Comparison of ENCODE assay signal across 14 cellular contexts in genomic region chrX:40177942-40178715, GRCh38.
DNase-seq lines count a peak whose midpoint lies in the region; ATAC-seq and TF ChIP-seq lines count a peak whose summit lies in the region.
"Had no signal": no experiment of that assay in that cellular context is flagged by ENCODE, and none has a peak within 500 bp of the region (broad histone marks: within the 10 kb centered on the region; RNA-seq: fewer than 3 reads in every experiment).

No MANE protein-coding gene starts in this region.

- H3K27me3 ChIP-seq in CD8-positive, alpha-beta memory T cell (ENCODE audit: insufficient read depth, low read length, poor library complexity, severe bottlenecking), result no peaks in the 10 kb centered on the region
- no peaks in the 10 kb centered on the region for H3K27me3 ChIP-seq in neutrophil
- H3K27me3 ChIP-seq: SJCRH30, suprapubic skin had no signal

- intact Hi-C loops in activated CD4-positive, alpha-beta T cell treated with anti-CD3 and anti-CD28 coated beads, Interleukin-2, amount 10 ng/mL, durations not matched to agents 24 days and 14 days (cut with micrococcal nuclease), result loop anchor here (2.0 to 10.0 kb wide), 3 partner anchors 25 to 913 kb away; no protein-coding TSS in a partner anchor

- ATAC-seq in HG03097 (IDR thresholded peaks at IDR 0.05; ENCODE audit: low FRiP score, unreplicated experiment) (no peak), HG03280 (IDR thresholded peaks at IDR 0.05; ENCODE audit: unreplicated experiment) (no peak)
- ATAC-seq: lower lobe of right lung had no signal

- H3K36me3 Mint-ChIP-seq in activated CD4-positive, alpha-beta T cell treated with anti-CD3 and anti-CD28 coated beads, Interleukin-2, amount 10 ng/mL, durations not matched to agents 24 days and 14 days (ENCODE audit: low read depth), result no peaks in the 10 kb centered on the region
- H3K36me3 Mint-ChIP-seq in CD8-positive, alpha-beta memory T cell, result peaks cover 0 to 10% (median 0%) of the 10 kb centered on the region in 3 donors
- no peaks in the 10 kb centered on the region for H3K36me3 Mint-ChIP-seq in activated naive CD8-positive, alpha-beta T cell

- H3K9me3 Mint-ChIP-seq in activated CD4-positive, alpha-beta T cell treated with anti-CD3 and anti-CD28 coated beads, Interleukin-2, amount 10 ng/mL, durations not matched to agents 24 days and 14 days, result peaks cover 3% of the 10 kb centered on the region
- H3K9me3 Mint-ChIP-seq in CD8-positive, alpha-beta memory T cell, result peaks cover 0 to 5% (median 0%) of the 10 kb centered on the region in 5 donors
- no peaks in the 10 kb centered on the region for H3K9me3 Mint-ChIP-seq in activated naive CD8-positive, alpha-beta T cell (ENCODE audit: low read depth)

- H3K9me3 ChIP-seq in CD8-positive, alpha-beta memory T cell (ENCODE audit: low read length), result no peaks in the 10 kb centered on the region
- no peaks in the 10 kb centered on the region for H3K9me3 ChIP-seq in neutrophil
- H3K9me3 ChIP-seq: lower lobe of right lung, SJCRH30, suprapubic skin had no signal

- no peaks in the 10 kb centered on the region for H3K27me3 Mint-ChIP-seq in activated CD4-positive, alpha-beta T cell treated with anti-CD3 and anti-CD28 coated beads, Interleukin-2, amount 10 ng/mL, durations not matched to agents 24 days and 14 days
- peaks cover 0 to 29% of the 10 kb centered on the region in 2 donors for H3K27me3 Mint-ChIP-seq in CD8-positive, alpha-beta memory T cell
- H3K27me3 Mint-ChIP-seq in activated naive CD8-positive, alpha-beta T cell, result no peaks in the 10 kb centered on the region

- CTCF ChIA-PET in CD8-positive, alpha-beta memory T cell (lab: Charles Lee), result interaction anchor here (0.8 to 1.7 kb wide), 2 partner anchors 10 to 80 kb away, joined by 3 to 4 read pairs; partner anchors contain the start of gene BCOR

- DNase-seq in activated CD4-positive, alpha-beta T cell treated with anti-CD3 and anti-CD28 coated beads, Interleukin-2, amount 10 ng/mL, durations not matched to agents 24 days and 14 days, result no peak
- no peak for DNase-seq in activated CD4-positive, alpha-beta T cell treated with anti-CD3 and anti-CD28 coated beads for 4 hours
- DNase-seq in CD8-positive, alpha-beta memory T cell, result peak in 1 of 5 donors; percentile 21
- no peak for DNase-seq in stimulated activated CD4-positive, alpha-beta T cell treated with anti-CD3 and anti-CD28 coated beads, Interleukin-4, amount 100 ng/mL, for 1 hour
- DNase-seq: activated CD8-positive, alpha-beta memory T cell treated with anti-CD3 and anti-CD28 coated beads, Interleukin-2, amount 50 U/mL, for 4 hours; anterior cingulate cortex; dermis blood vessel endothelial cell; lower lobe of right lung had no signal

- TF ChIP-seq CTCF in neutrophil (IDR thresholded peaks at IDR 0.05), result no peak

- no peaks in the 10 kb centered on the region for H3K36me3 ChIP-seq in CD8-positive, alpha-beta memory T cell (ENCODE audit: insufficient read depth, low read length)
- H3K36me3 ChIP-seq in neutrophil, result no peaks in the 10 kb centered on the region
- H3K36me3 ChIP-seq: lower lobe of right lung, SJCRH30, suprapubic skin had no signal

- H3K27ac Mint-ChIP-seq in activated CD4-positive, alpha-beta T cell treated with anti-CD3 and anti-CD28 coated beads, Interleukin-2, amount 10 ng/mL, durations not matched to agents 24 days and 14 days, result peak overlapping the region; percentile 40
- peak overlapping the region; percentile 88 to 99 (median 97) for H3K27ac Mint-ChIP-seq in CD8-positive, alpha-beta memory T cell
- peak overlapping the region; percentile 41 for H3K27ac Mint-ChIP-seq in activated naive CD8-positive, alpha-beta T cell

- H3K4me1 ChIP-seq in CD8-positive, alpha-beta memory T cell (ENCODE audit: insufficient read depth, low read length), result peaks cover 14% of the 10 kb centered on the region
- peaks cover 46% of the 10 kb centered on the region in 2 experiments for H3K4me1 ChIP-seq in neutrophil (ENCODE audit: control insufficient read depth in 1 of 2, insufficient read depth in 1 of 2, low read depth in 1 of 2, low read length in 1 of 2)

- H3K27ac ChIP-seq in CD8-positive, alpha-beta memory T cell (ENCODE audit: low read depth, low read length), result no peak overlapping the region
- H3K27ac ChIP-seq in neutrophil, result peak overlapping the region; percentile 98

- POLR2A ChIA-PET in CD8-positive, alpha-beta memory T cell (lab: Charles Lee), result interaction anchor here (1.6 to 4.6 kb wide), 3 partner anchors 12 to 323 kb away, joined by 4 to 50 read pairs (median 15); partner anchors contain the start of gene BCOR

- H3K4me3 Mint-ChIP-seq in activated CD4-positive, alpha-beta T cell treated with anti-CD3 and anti-CD28 coated beads, Interleukin-2, amount 10 ng/mL, durations not matched to agents 24 days and 14 days, result no peak overlapping the region
- H3K4me3 Mint-ChIP-seq in CD8-positive, alpha-beta memory T cell, result peak overlapping the region in 3 of 7 donors; percentile 83 to 94 (median 91)
- peak overlapping the region; percentile 87 for H3K4me3 Mint-ChIP-seq in activated naive CD8-positive, alpha-beta T cell

- peaks cover 15% of the 10 kb centered on the region for H3K4me1 Mint-ChIP-seq in activated CD4-positive, alpha-beta T cell treated with anti-CD3 and anti-CD28 coated beads, Interleukin-2, amount 10 ng/mL, durations not matched to agents 24 days and 14 days
- H3K4me1 Mint-ChIP-seq in CD8-positive, alpha-beta memory T cell, result peaks cover 24 to 32% (median 29%) of the 10 kb centered on the region in 3 donors
- H3K4me1 Mint-ChIP-seq in activated naive CD8-positive, alpha-beta T cell (ENCODE audit: low read depth), result peaks cover 22% of the 10 kb centered on the region

- H3K4me3 ChIP-seq in CD8-positive, alpha-beta memory T cell (ENCODE audit: low read length), result no peak overlapping the region
- H3K4me3 ChIP-seq in neutrophil (ENCODE audit: low read depth in 1 of 2, low read length in 1 of 2), result no peak overlapping the region

Comparison
In these comparisons a context has a peak if more than half of its experiments do, and no peak if none do; other contexts are left out.
1. H3K27ac Mint-ChIP-seq: peak in every context shown above with its lines; median percentile 97 in CD8-positive, alpha-beta memory T cell; 41 in activated naive CD8-positive, alpha-beta T cell; 40 in activated CD4-positive, alpha-beta T cell treated with anti-CD3 and anti-CD28 coated beads, Interleukin-2, amount 10 ng/mL, durations not matched to agents 24 days and 14 days.